17 cellular contexts compared by ENCODE assay signal in the genomic region with DNA sequence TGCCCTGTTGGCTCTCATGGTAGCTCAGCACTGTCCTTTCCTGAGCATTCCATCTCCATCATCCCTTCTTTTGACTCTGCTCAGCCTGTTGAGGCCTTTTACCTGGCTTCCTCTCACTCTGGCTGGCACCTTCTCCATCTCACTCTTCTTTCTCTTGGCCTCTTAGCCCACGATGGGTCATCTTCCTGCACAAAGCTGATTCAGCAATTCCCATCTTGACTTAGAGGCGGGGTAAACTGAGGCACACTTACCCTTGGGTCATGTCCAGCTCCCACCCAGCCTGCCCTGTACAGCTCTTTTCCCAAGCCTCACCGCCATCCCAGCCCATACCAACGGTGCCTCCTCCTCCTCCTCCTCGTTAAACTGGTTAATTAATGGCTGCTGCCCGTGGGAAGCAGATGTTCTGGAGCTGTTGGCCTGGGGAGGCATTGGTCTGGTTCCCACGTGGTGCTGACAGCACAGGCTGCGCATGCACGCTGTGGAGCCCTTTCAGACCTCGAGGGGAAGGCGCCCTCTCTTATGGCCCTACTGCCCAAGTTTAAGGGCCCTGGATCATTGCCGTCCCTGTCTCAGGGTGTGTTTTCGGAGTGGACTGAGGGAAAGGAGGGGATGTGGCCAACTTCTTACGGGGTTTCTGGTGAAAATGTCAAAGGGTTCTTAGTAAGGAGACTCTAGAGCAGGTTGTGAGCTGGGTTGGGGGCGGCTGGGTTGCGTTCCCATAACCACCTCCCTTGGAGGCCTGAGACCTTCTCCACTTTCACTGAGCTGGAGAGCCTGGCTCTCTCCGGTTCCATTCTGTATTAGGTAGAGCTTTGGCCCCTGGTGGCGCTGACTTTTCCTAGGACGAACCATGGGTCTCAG. TPM values are rescaled to one million over a fixed set of nuclear protein-coding genes. Genes with fewer than 3 reads are reported as not detected.
DNase-seq lines count a peak whose midpoint lies in the region; ATAC-seq, FAIRE-seq and TF ChIP-seq lines count a peak whose summit lies in the region.
"Had no signal": no experiment of that assay in that cellular context is flagged by ENCODE, and none has a peak within 500 bp of the region (broad histone marks: within the 10 kb centered on the region; RNA-seq: fewer than 3 reads in every experiment).

No MANE protein-coding gene starts in this region.

- peaks cover 4% of the 10 kb centered on the region for H3K9me3 Mint-ChIP-seq in neural progenitor cell

- no peaks in the 10 kb centered on the region for H3K36me3 ChIP-seq in KMS-11 (ENCODE audit: insufficient read depth)
- H3K36me3 ChIP-seq in GM12878 (ENCODE audit: control insufficient read depth in 2 of 2, insufficient read depth in 2 of 2, low read length in 1 of 2): peaks cover 0 to 12% of the 10 kb centered on the region in 2 experiments; a peak in 3 of 4 replicates
- no peaks in the 10 kb centered on the region for H3K36me3 ChIP-seq in neural progenitor cell
- H3K36me3 ChIP-seq: neutrophil, SJSA1, stomach had no signal

- H3K27me3 ChIP-seq in KMS-11 (ENCODE audit: insufficient read depth, low read depth): no peaks in the 10 kb centered on the region
- no peaks in the 10 kb centered on the region for H3K27me3 ChIP-seq in GM12878 (replicated peaks in 1 of 2; ENCODE audit: control insufficient read depth in 2 of 2, insufficient read depth in 2 of 2, low read length in 1 of 2)
- peaks cover 100% of the 10 kb centered on the region for H3K27me3 ChIP-seq in neural progenitor cell

- POLR2A ChIA-PET in GM12878 (lab: Charles Lee): interaction anchor here (0.6 to 10.2 kb wide), 4 partner anchors 6 to 719 kb away, joined by 3 to 360 read pairs (median 78); a partner anchor contains a TSS

- FAIRE-seq in GM12878 (lab: Jason Lieb, UNC): no peak

- H3K4me3 Mint-ChIP-seq in neural progenitor cell: peak overlapping the region; percentile 66

- TF ChIP-seq RAD21 in GM12878 (IDR thresholded peaks at IDR 0.05; ENCODE audit: insufficient read depth, low read depth, low read length): no peak

- no TSS peak for BruUV-seq in GM12878 (replicated peaks; lab: Mats Ljungman, UMichigan)

- H3K4me3 ChIP-seq in KMS-11 (IDR thresholded peaks at IDR 0.05; ENCODE audit: insufficient read depth, low read depth, low read length): no peak overlapping the region
- H3K4me3 ChIP-seq in GM12878: no peak overlapping the region
- no peak overlapping the region for H3K4me3 ChIP-seq in neural progenitor cell
- H3K4me3 ChIP-seq: SJSA1 had no signal

- TF ChIP-seq EP300 in GM12878 (IDR thresholded peaks at IDR 0.05; ENCODE audit: borderline replicate concordance in 1 of 2, control insufficient read depth in 1 of 2, low read depth in 2 of 2, low read length in 2 of 2): no peak

- no peaks in the 10 kb centered on the region for H3K36me3 Mint-ChIP-seq in neural progenitor cell

- in situ Hi-C loops in GM12878 (cut with MboI): no loop called here

- H3K79me2 ChIP-seq in KMS-11 (ENCODE audit: insufficient read depth, low read depth) (peaks cover 27% of the 10 kb centered on the region; the same call in 1 of the 2 replicates), GM12878 (ENCODE audit: control insufficient read depth, insufficient read depth, low read length) (peaks cover 45% of the 10 kb centered on the region), neural progenitor cell (ENCODE audit: low read depth) (no peaks in the 10 kb centered on the region)

- no peak for ATAC-seq in GM12878
- no peak for ATAC-seq in GM19324 (IDR thresholded peaks at IDR 0.05; ENCODE audit: low FRiP score, unreplicated experiment)

- intact Hi-C loops in GM12878 (cut with micrococcal nuclease; ENCODE audit: unreplicated experiment): no loop called here

- H3F3A ChIP-seq in neural progenitor cell (ENCODE audit: low read depth): no peaks in the 10 kb centered on the region

- 95% methylated on average over 19 of the region's 19 CpGs for WGBS in GM12878 (ENCODE audit: insufficient coverage, insufficient replicate concordance, low lambda C conversion rate, missing lambda C conversion rate)

- H3K27ac Mint-ChIP-seq in neural progenitor cell: no peak overlapping the region
- H3K27ac Mint-ChIP-seq: H9 had no signal

- peaks cover 12% of the 10 kb centered on the region for H3K4me1 Mint-ChIP-seq in neural progenitor cell

- H3K4me2 ChIP-seq in KMS-11 (peak overlapping the region; percentile 96), GM12878 (ENCODE audit: control insufficient read depth, insufficient read depth) (0 out of 2 replicates have a peak overlapping the region, but pooled peaks have one; percentile 12), neural progenitor cell (no peak overlapping the region)

- H3K9me3 ChIP-seq in GM12878 (replicated peaks; ENCODE audit: control insufficient read depth, insufficient read depth, low read length): no peaks in the 10 kb centered on the region
- H3K9me3 ChIP-seq in neural progenitor cell (ENCODE audit: low read depth): no peaks in the 10 kb centered on the region
- H3K9me3 ChIP-seq: neutrophil, stomach had no signal

- H4K20me1 ChIP-seq in KMS-11 (ENCODE audit: insufficient read depth): no peaks in the 10 kb centered on the region
- H4K20me1 ChIP-seq in GM12878 (ENCODE audit: control insufficient read depth, insufficient read depth): no peaks in the 10 kb centered on the region
- H4K20me1 ChIP-seq in neural progenitor cell (ENCODE audit: low read depth): peaks cover 38% of the 10 kb centered on the region

- peaks cover 69% of the 10 kb centered on the region for H3K27me3 Mint-ChIP-seq in neural progenitor cell (ENCODE audit: insufficient read depth, low read depth)

- CTCF ChIA-PET in GM12878 (lab: Yijun Ruan, JAX): interaction anchor here (1.0 to 22.2 kb wide), 3 partner anchors 13 to 605 kb away, joined by 3 to 1364 read pairs (median 3); a partner anchor contains a TSS

- H3K27ac ChIP-seq in KMS-11 (no peak overlapping the region; the same call in 1 of the 2 replicates), GM12878 (ENCODE audit: control insufficient read depth, insufficient read depth) (peak overlapping the region; percentile 95), neural progenitor cell (no peak overlapping the region)
- H3K27ac ChIP-seq: 22Rv1, neutrophil, SJSA1 had no signal

- SMC1A ChIA-PET in GM12878 (lab: Charles Lee; ENCODE audit: uncharacterized antibody, unreplicated experiment): interaction anchor here (12.4 kb wide), 1 partner anchor 10 kb away, joined by 780 read pairs; a partner anchor contains a TSS

- H3K9ac ChIP-seq in KMS-11 (no peak overlapping the region; the same call in 1 of the 2 replicates), GM12878 (ENCODE audit: control insufficient read depth, insufficient read depth, low read length) (no peak overlapping the region), neural progenitor cell (no peak overlapping the region)

- no peak overlapping the region for H2AFZ ChIP-seq in KMS-11 (ENCODE audit: low read depth)
- no peak overlapping the region for H2AFZ ChIP-seq in GM12878 (ENCODE audit: control insufficient read depth, low read depth, low read length)
- no peak overlapping the region for H2AFZ ChIP-seq in neural progenitor cell (replicated peaks)

- DNase-seq in DMS 273 (lab: John Stamatoyannopoulos, UW; ENCODE audit: unreplicated experiment): peak; percentile 23
- no peak for DNase-seq in DMS 273 treated with DMSO at 0.1 percent for 48 hours (lab: John Stamatoyannopoulos, UW)
- DNase-seq in GM12878 (ENCODE audit: low read depth, low spot score): no peak
- DNase-seq in neural progenitor cell (ENCODE audit: low spot score): no peak
- DNase-seq in dedifferentiated amniotic fluid mesenchymal stem cell (ENCODE audit: extremely low spot score): no peak
- DNase-seq in SIG-M5 (lab: John Stamatoyannopoulos, UW): no peak
- DNase-seq: H9, NCI-H2081, stomach had no signal

- RAD21 ChIA-PET in GM12878 (lab: Charles Lee; ENCODE audit: unreplicated experiment): interaction anchor here (0.6 to 9.5 kb wide), 3 partner anchors 10 to 91 kb away, joined by 3 to 871 read pairs (median 3); a partner anchor contains a TSS

- TF ChIP-seq CTCF in KMS-11 (conservative IDR thresholded peaks at IDR 0.05; ENCODE audit: low read depth, low read length) (no peak), GM12878 (IDR thresholded peaks at IDR 0.05 in 2 of 3, conservative IDR thresholded peaks at IDR 0.05 in 1 of 3; ENCODE audit: control insufficient read depth in 2 of 3, extremely low read depth in 1 of 3, insufficient read depth in 1 of 3, low read depth in 3 of 3, low read length in 3 of 3) (no peak), neural progenitor cell (IDR thresholded peaks at IDR 0.05) (no peak)

- H3K4me1 ChIP-seq in KMS-11 (ENCODE audit: low read depth, poor library complexity, severe bottlenecking) (peaks cover 90% of the 10 kb centered on the region), GM12878 (ENCODE audit: control insufficient read depth, insufficient read depth, low read length) (peaks cover 67% of the 10 kb centered on the region), neural progenitor cell (no peaks in the 10 kb centered on the region)

- TF ChIP-seq POLR2A in GM12878 (IDR thresholded peaks at IDR 0.05; ENCODE audit: low read depth, low read length): no peak

RNA-seq across cellular contexts. Expression of a gene that starts 10.9 kb away (rescaled TPM):
- total RNA-seq in GM12878 (2013; cell fraction: nucleolus; rRNA removed): 119 and 132 TPM in 2 replicates
- 17.7 and 18.9 TPM in 2 replicates for total RNA-seq in GM12878 (2014; rRNA removed)
- total RNA-seq in GM12878 (2014; rRNA removed; fragmentation: Illumina TruSeq; extraction: Trizol): 5.7 and 6.6 TPM in 2 replicates
- 20.6 and 20.7 TPM in 2 replicates for total RNA-seq in GM12878 (2021)
- polyA plus RNA-seq in GM12878 (2011; ENCODE audit: low read depth): 12.0 TPM
- polyA plus RNA-seq in GM12878 (2011; rRNA removed): 27.8 and 45.0 TPM in 2 replicates
- polyA plus RNA-seq in GM12878 (2011; cell fraction: cytosol; rRNA removed): 59.9 and 66.5 TPM in 2 replicates
- polyA plus RNA-seq in GM12878 (2011; cell fraction: nucleus; rRNA removed): 246 and 304 TPM in 2 replicates
- 44.5 and 80.7 TPM in 2 replicates for polyA plus RNA-seq in GM12878 (2012)
- 3.6 and 4.4 TPM in 2 replicates for polyA plus RNA-seq in GM12878 (2014; fragmentation: Illumina TruSeq; extraction: Trizol)
- under 1 TPM; 0.61 to 0.93 TPM for polyA plus RNA-seq in GM12878 (2014; fragmentation: Nextera tagmentation; extraction: Ambion mirVana)
- polyA plus RNA-seq in GM12878 (2014; rRNA removed): 22.1 and 25.4 TPM in 2 replicates
- polyA plus RNA-seq in GM12878 (2016; fragmentation: Nextera tagmentation; extraction: Ambion mirVana): 1 to 10 TPM; 5.3 to 7.2 TPM
- 28.0 and 66.0 TPM in 2 replicates for polyA minus RNA-seq in GM12878 (2011; rRNA and poly(A)+ RNA removed)
- 25.3 and 36.2 TPM in 2 replicates for polyA minus RNA-seq in GM12878 (2011; cell fraction: cytosol; rRNA and poly(A)+ RNA removed)
- polyA minus RNA-seq in GM12878 (2011; cell fraction: nucleus; rRNA and poly(A)+ RNA removed): 83.1 and 124 TPM in 2 replicates
- not detected in 2 replicates for total RNA-seq in neural progenitor cell (ENCODE audit: low replicate concordance)
- total RNA-seq: fibroblast of villous mesenchyme, H9, MCF 10A, SJSA1 had no signal

RNA-seq across cellular contexts. Expression of a gene that starts 31.9 kb away (rescaled TPM):
- total RNA-seq in GM12878 (2013; cell fraction: nucleolus; rRNA removed): not detected in 2 replicates
- total RNA-seq in GM12878 (2014; rRNA removed): 0.11 TPM in 1 of 2 replicates, not detected in the other
- not detected in 2 replicates for total RNA-seq in GM12878 (2014; rRNA removed; fragmentation: Illumina TruSeq; extraction: Trizol)
- 0.44 TPM in 1 of 2 replicates, not detected in the other for total RNA-seq in GM12878 (2021)
- not detected for polyA plus RNA-seq in GM12878 (2011; ENCODE audit: low read depth)
- 0.06 and 0.15 TPM in 2 replicates for polyA plus RNA-seq in GM12878 (2011; rRNA removed)
- polyA plus RNA-seq in GM12878 (2011; cell fraction: cytosol; rRNA removed): 0.40 and 0.72 TPM in 2 replicates
- 1.4 and 1.7 TPM in 2 replicates for polyA plus RNA-seq in GM12878 (2011; cell fraction: nucleus; rRNA removed)
- 0.10 TPM in 1 of 2 replicates, not detected in the other for polyA plus RNA-seq in GM12878 (2012)
- polyA plus RNA-seq in GM12878 (2014; fragmentation: Illumina TruSeq; extraction: Trizol): not detected in 2 replicates
- polyA plus RNA-seq in GM12878 (2014; fragmentation: Nextera tagmentation; extraction: Ambion mirVana): not detected
- polyA plus RNA-seq in GM12878 (2014; rRNA removed): 0.22 TPM in 1 of 2 replicates, not detected in the other
- under 1 TPM in 1 of 2 experiments, not detected in 1; 0.29 TPM for polyA plus RNA-seq in GM12878 (2016; fragmentation: Nextera tagmentation; extraction: Ambion mirVana)
- polyA minus RNA-seq in GM12878 (2011; rRNA and poly(A)+ RNA removed): not detected in 2 replicates
- 0.52 and 0.67 TPM in 2 replicates for polyA minus RNA-seq in GM12878 (2011; cell fraction: cytosol; rRNA and poly(A)+ RNA removed)
- 0.48 and 0.77 TPM in 2 replicates for polyA minus RNA-seq in GM12878 (2011; cell fraction: nucleus; rRNA and poly(A)+ RNA removed)
- not detected in 2 replicates for total RNA-seq in neural progenitor cell (ENCODE audit: low replicate concordance)
- total RNA-seq: fibroblast of villous mesenchyme, H9, MCF 10A, SJSA1 had no signal

RNA-seq across cellular contexts. Expression of a gene that starts 59.9 kb away (rescaled TPM):
- 0.17 TPM in 1 of 2 replicates, not detected in the other for total RNA-seq in GM12878 (2013; cell fraction: nucleolus; rRNA removed)
- total RNA-seq in GM12878 (2014; rRNA removed): 0.06 TPM in 1 of 2 replicates, not detected in the other
- total RNA-seq in GM12878 (2014; rRNA removed; fragmentation: Illumina TruSeq; extraction: Trizol): not detected in 2 replicates
- not detected in 2 replicates for total RNA-seq in GM12878 (2021)
- polyA plus RNA-seq in GM12878 (2011; ENCODE audit: low read depth): not detected
- 0.04 TPM in 1 of 2 replicates, not detected in the other for polyA plus RNA-seq in GM12878 (2011; rRNA removed)
- 0.04 TPM in 1 of 2 replicates, not detected in the other for polyA plus RNA-seq in GM12878 (2011; cell fraction: cytosol; rRNA removed)
- 0.46 and 0.56 TPM in 2 replicates for polyA plus RNA-seq in GM12878 (2011; cell fraction: nucleus; rRNA removed)
- polyA plus RNA-seq in GM12878 (2012): not detected in 2 replicates
- 0.10 TPM in 1 of 2 replicates, not detected in the other for polyA plus RNA-seq in GM12878 (2014; fragmentation: Illumina TruSeq; extraction: Trizol)
- polyA plus RNA-seq in GM12878 (2014; fragmentation: Nextera tagmentation; extraction: Ambion mirVana): not detected
- 0.12 TPM in 1 of 2 replicates, not detected in the other for polyA plus RNA-seq in GM12878 (2014; rRNA removed)
- not detected for polyA plus RNA-seq in GM12878 (2016; fragmentation: Nextera tagmentation; extraction: Ambion mirVana)
- polyA minus RNA-seq in GM12878 (2011; rRNA and poly(A)+ RNA removed): 0.15 TPM in 1 of 2 replicates, not detected in the other
- polyA minus RNA-seq in GM12878 (2011; cell fraction: cytosol; rRNA and poly(A)+ RNA removed): not detected in 2 replicates
- polyA minus RNA-seq in GM12878 (2011; cell fraction: nucleus; rRNA and poly(A)+ RNA removed): not detected in 2 replicates
- total RNA-seq in neural progenitor cell (ENCODE audit: low replicate concordance): not detected in 2 replicates
- total RNA-seq: fibroblast of villous mesenchyme, H9, liver, MCF 10A, SJSA1, stomach had no signal
- polyA plus RNA-seq: stomach had no signal
